Comparison of ENCODE assay signal across 9 cellular contexts in the genomic region with DNA sequence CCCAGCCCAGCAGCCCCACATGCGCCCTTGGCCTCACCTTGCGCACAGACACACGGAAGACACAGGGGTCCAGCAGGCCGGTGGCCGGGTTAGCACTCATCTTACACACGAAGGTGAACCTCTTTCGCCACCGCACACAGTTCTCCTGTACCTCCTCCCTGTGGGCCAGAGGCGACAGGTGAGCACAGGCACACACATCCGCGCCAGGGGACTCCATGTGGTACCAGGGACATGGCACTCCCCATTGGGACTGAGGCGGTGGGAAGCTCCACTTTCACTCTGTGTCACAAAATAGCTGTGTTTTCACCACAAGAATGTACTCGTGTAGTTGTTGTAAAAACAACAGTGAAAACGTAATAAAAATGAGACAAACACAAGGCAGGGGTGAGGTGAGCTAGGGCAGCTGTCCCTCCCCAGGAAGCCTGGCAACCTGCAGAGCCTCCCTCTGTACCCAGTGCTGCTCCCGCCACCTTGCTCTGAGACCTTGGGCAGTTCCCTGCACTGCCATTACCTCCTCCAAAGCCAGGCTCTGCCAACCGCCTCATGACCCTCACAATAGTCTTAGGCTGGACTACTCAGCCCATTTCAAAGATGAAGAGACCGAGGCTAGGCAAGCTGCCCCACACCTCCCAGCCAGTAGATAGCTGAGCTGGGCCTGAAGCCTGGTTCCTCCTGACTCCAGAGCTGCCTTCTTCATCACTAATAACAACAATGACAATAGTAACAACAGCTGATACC. TPM values are rescaled to one million over a fixed set of nuclear protein-coding genes. Genes with fewer than 3 reads are reported as not detected.
DNase-seq lines count a peak whose midpoint lies in the region; ATAC-seq and TF ChIP-seq lines count a peak whose summit lies in the region.
"Had no signal": no experiment of that assay in that cellular context is flagged by ENCODE, and none has a peak within 500 bp of the region (broad histone marks: within the 10 kb centered on the region; RNA-seq: fewer than 3 reads in every experiment).

No MANE protein-coding gene starts in this region.

- no peak for TF ChIP-seq CTCF in chondrocyte (IDR thresholded peaks at IDR 0.05)
- no peak for TF ChIP-seq CTCF in stomach (IDR thresholded peaks at IDR 0.05)

- peaks cover 6% of the 10 kb centered on the region for H3K36me3 Mint-ChIP-seq in activated T-cell treated with anti-CD3 and anti-CD28 coated beads, Interleukin-2, amount 50 U/mL, for 4 hours (ENCODE audit: insufficient read depth)
- no peaks in the 10 kb centered on the region for H3K36me3 Mint-ChIP-seq in chondrocyte (ENCODE audit: low read depth)

- H3K36me3 ChIP-seq in stomach, result peaks cover 0 to 23% (median 11%) of the 10 kb centered on the region in 4 donors

- ATAC-seq in activated T-cell treated with anti-CD3 and anti-CD28 coated beads, Interleukin-2, amount 50 U/mL, for 4 hours, result peak; percentile 18 to 25
- ATAC-seq: sciatic nerve had no signal

- DNase-seq in activated T-cell treated with anti-CD3 and anti-CD28 coated beads, Interleukin-2, amount 50 U/mL, for 4 hours, result no peak
- DNase-seq in activated T-cell treated with anti-CD3 and anti-CD28 coated beads for 4 hours (no peak), chondrocyte (ENCODE audit: low spot score) (no peak), stomach (no peak), HUDEP-2 (lab: John Stamatoyannopoulos, UW; ENCODE audit: unreplicated experiment in 76 of 76) (no peak), NK-92 (lab: John Stamatoyannopoulos, UW; ENCODE audit: unreplicated experiment) (no peak)
- DNase-seq: NCI-H187 had no signal

- H3K4me1 Mint-ChIP-seq in activated T-cell treated with anti-CD3 and anti-CD28 coated beads, Interleukin-2, amount 50 U/mL, for 4 hours (ENCODE audit: low read depth), result peaks cover 74% of the 10 kb centered on the region
- peaks cover 38% of the 10 kb centered on the region for H3K4me1 Mint-ChIP-seq in chondrocyte (ENCODE audit: low read depth)

- no peaks in the 10 kb centered on the region for H3K9me3 ChIP-seq in stomach

- H3K27ac ChIP-seq in stomach, result peak overlapping the region; percentile 68 to 82 (median 77)
- H3K27ac ChIP-seq: epithelial cell of prostate had no signal

- H3K4me3 ChIP-seq in stomach, result no peak overlapping the region

- intact Hi-C loops in stomach (cut with DNase I; ENCODE audit: low total_unique reads), result no loop called here

- 79 to 88% (median 85%) methylated on average over 17 of the region's 17 CpGs for WGBS in stomach, 5 donors

- H3K27ac Mint-ChIP-seq in chondrocyte (ENCODE audit: unreplicated experiment), result peak overlapping the region; percentile 12

- TF ChIP-seq EP300 in stomach (IDR thresholded peaks at IDR 0.05), result no peak

- no peaks in the 10 kb centered on the region for H3K27me3 Mint-ChIP-seq in activated T-cell treated with anti-CD3 and anti-CD28 coated beads, Interleukin-2, amount 50 U/mL, for 4 hours (ENCODE audit: low read depth)
- H3K27me3 Mint-ChIP-seq in chondrocyte (ENCODE audit: low read depth), result no peaks in the 10 kb centered on the region

- H3K4me3 Mint-ChIP-seq in activated T-cell treated with anti-CD3 and anti-CD28 coated beads, Interleukin-2, amount 50 U/mL, for 4 hours, result peak overlapping the region; percentile 21
- H3K4me3 Mint-ChIP-seq in chondrocyte (ENCODE audit: unreplicated experiment), result no peak overlapping the region

- no peaks in the 10 kb centered on the region for H3K27me3 ChIP-seq in stomach

- H3K9me3 Mint-ChIP-seq in activated T-cell treated with anti-CD3 and anti-CD28 coated beads, Interleukin-2, amount 50 U/mL, for 4 hours, result no peaks in the 10 kb centered on the region
- H3K9me3 Mint-ChIP-seq in chondrocyte (ENCODE audit: low read depth), result no peaks in the 10 kb centered on the region

- peaks cover 54 to 90% (median 62%) of the 10 kb centered on the region in 4 donors for H3K4me1 ChIP-seq in stomach

- TF ChIP-seq POLR2A in stomach (IDR thresholded peaks at IDR 0.05), result no peak

RNA-seq across cellular contexts. Expression of a gene that starts 16.3 kb away (rescaled TPM):
- total RNA-seq in activated T-cell treated with anti-CD3 and anti-CD28 coated beads, Interleukin-2, amount 50 U/mL, for 4 hours, result 10 to 100 TPM; 89.6 to 91.5 (median 89.9) TPM
- total RNA-seq in chondrocyte, result 26.3 to 28.9 TPM (median 27.8 TPM) in 3 replicates
- total RNA-seq in stomach, result 10 to 100 TPM in 4 of 5 donors, 1 to 10 TPM in 1; 1.7 to 98.2 (median 55.4) TPM
- 10 to 100 TPM; 27.0 to 38.0 (median 32.5) TPM for polyA plus RNA-seq in stomach

RNA-seq across cellular contexts. Expression of a gene that starts 23.4 kb away (rescaled TPM):
- 1 to 10 TPM; 2.3 to 3.5 (median 2.8) TPM for total RNA-seq in activated T-cell treated with anti-CD3 and anti-CD28 coated beads, Interleukin-2, amount 50 U/mL, for 4 hours
- total RNA-seq in chondrocyte, result 1.4 to 4.3 TPM (median 2.7 TPM) in 3 replicates
- total RNA-seq in stomach, result 10 to 100 TPM in 3 of 5 donors, under 1 TPM in 1, not detected in 1; 0.55 to 98.0 (median 19.1) TPM
- polyA plus RNA-seq in stomach, result 1 to 10 TPM in 2 of 3 donors, under 1 TPM in 1; 0.50 to 3.3 (median 2.3) TPM

RNA-seq across cellular contexts. Expression of a gene that starts 26.9 kb away (rescaled TPM):
- 10 to 100 TPM; 75.5 to 87.3 (median 86.0) TPM for total RNA-seq in activated T-cell treated with anti-CD3 and anti-CD28 coated beads, Interleukin-2, amount 50 U/mL, for 4 hours
- total RNA-seq in chondrocyte (39.4 to 63.0 TPM (median 61.8 TPM) in 3 replicates), stomach (100 to 1,000 TPM in 2 of 5 donors, 10 to 100 TPM in 3; 26.3 to 406 (median 83.4) TPM)
- polyA plus RNA-seq in stomach, result 100 to 1,000 TPM in 1 of 3 donors, 10 to 100 TPM in 2; 24.4 to 118 (median 38.5) TPM

RNA-seq across cellular contexts. Expression of a gene that starts 37.1 kb away (rescaled TPM):
- total RNA-seq in activated T-cell treated with anti-CD3 and anti-CD28 coated beads, Interleukin-2, amount 50 U/mL, for 4 hours, result 10 to 100 TPM; 22.0 to 25.7 (median 24.7) TPM
- 22.2 to 25.5 TPM (median 24.4 TPM) in 3 replicates for total RNA-seq in chondrocyte
- 10 to 100 TPM in 3 of 5 donors, 1 to 10 TPM in 2; 3.7 to 33.6 (median 14.5) TPM for total RNA-seq in stomach
- 10 to 100 TPM; 10.5 to 14.2 (median 11.8) TPM for polyA plus RNA-seq in stomach

RNA-seq across cellular contexts. Expression of a gene that starts 54.5 kb away (rescaled TPM):
- total RNA-seq in activated T-cell treated with anti-CD3 and anti-CD28 coated beads, Interleukin-2, amount 50 U/mL, for 4 hours, result 10 to 100 TPM; 25.9 to 31.5 (median 31.0) TPM
- total RNA-seq in chondrocyte (45.5 to 54.3 TPM (median 47.5 TPM) in 3 replicates), stomach (100 to 1,000 TPM in 2 of 5 donors, 10 to 100 TPM in 3; 18.0 to 145 (median 92.4) TPM)
- 10 to 100 TPM; 32.8 to 63.8 (median 42.2) TPM for polyA plus RNA-seq in stomach
